16 cellular contexts compared by ENCODE assay signal in genomic region chr3:134663646-134664456, GRCh38. TPM values are rescaled to one million over a fixed set of nuclear protein-coding genes. Genes with fewer than 3 reads are reported as not detected.
A peak's percentile ranks its signal among the peaks of the same experiment; 100 is the strongest.
DNase-seq lines count a peak whose midpoint lies in the region; ATAC-seq and TF ChIP-seq lines count a peak whose summit lies in the region.
"Had no signal": no experiment of that assay in that cellular context is flagged by ENCODE, and none has a peak within 500 bp of the region (broad histone marks: within the 10 kb centered on the region; RNA-seq: fewer than 3 reads in every experiment).

No MANE protein-coding gene starts in this region.

- H3K4me1 Mint-ChIP-seq in natural killer cell = no peaks in the 10 kb centered on the region

- peaks cover 0 to 6% of the 10 kb centered on the region in 2 donors for H3K27me3 Mint-ChIP-seq in natural killer cell (ENCODE audit: low read depth in 2 of 2)

- H3K9me3 ChIP-seq in spleen = peaks cover 0 to 6% (median 0%) of the 10 kb centered on the region in 8 donors

- WGBS in spleen, 5 donors = 78 to 91% (median 83%) methylated on average over 5 to 8 of the region's 8 CpGs

- peaks cover 0 to 5% (median 0%) of the 10 kb centered on the region in 7 donors for H3K27me3 ChIP-seq in spleen (replicated peaks in 1 of 7)

- TF ChIP-seq POLR2A in spleen (IDR thresholded peaks at IDR 0.05) = no peak

- no peak for ATAC-seq in natural killer cell

- H3K4me3 ChIP-seq in spleen = no peak overlapping the region

- no peak for TF ChIP-seq CTCF in natural killer cell (IDR thresholded peaks at IDR 0.05)
- no peak for TF ChIP-seq CTCF in spleen (IDR thresholded peaks at IDR 0.05 in 8 of 11, conservative IDR thresholded peaks at IDR 0.05 in 3 of 11)

- H3K4me3 Mint-ChIP-seq in natural killer cell = no peak overlapping the region

- DNase-seq in AG08395 (ENCODE audit: low spot score) (peak; percentile 46), HT1080 (ENCODE audit: low read depth) (peak; percentile 60), cerebellar nuclear complex (lab: John Stamatoyannopoulos, UW) (peak; percentile 74 to 77), medulla oblongata (ENCODE audit: extremely low spot score) (peak; percentile 46), natural killer cell (no peak), spleen (no peak), 8988T (no peak), SHP77 (lab: John Stamatoyannopoulos, UW) (no peak)
- DNase-seq: activated naive CD4-positive, alpha-beta T cell treated with Interleukin-2 at 50 U/mL for 16 hours; COR-L47; GOT3; hypothalamus; NCI-H1436; stimulated activated naive CD4-positive, alpha-beta T cell had no signal

- H3K27ac ChIP-seq in spleen = no peak overlapping the region

- intact Hi-C loops in natural killer cell (cut with micrococcal nuclease) = no loop called here
- intact Hi-C loops in spleen (cut with DNase I; ENCODE audit: low total_unique reads) = no loop called here

- H3K4me1 ChIP-seq in spleen = no peaks in the 10 kb centered on the region

- H3K27ac Mint-ChIP-seq in natural killer cell = no peak overlapping the region

- no peaks in the 10 kb centered on the region for H3K36me3 ChIP-seq in spleen

- H3K36me3 Mint-ChIP-seq in natural killer cell = no peaks in the 10 kb centered on the region

- H3K9me3 Mint-ChIP-seq in natural killer cell = peaks cover 2 to 4% of the 10 kb centered on the region in 2 donors

RNA-seq across cellular contexts. Expression of gene KY, which starts 13.0 kb away (rescaled TPM):
- not detected in 2 replicates for total RNA-seq in HT1080 (2014; rRNA removed; shearing (Covaris generic))
- not detected in 2 replicates for polyA plus RNA-seq in HT1080 (2015; cell fraction: cytosol; rRNA removed)
- not detected in 2 replicates for polyA plus RNA-seq in HT1080 (2015; cell fraction: nucleus; rRNA removed)
- total RNA-seq in natural killer cell = under 1 TPM in 1 of 3 donors, not detected in 2; 0.15 TPM
- under 1 TPM in 1 of 7 donors, not detected in 6; 0.17 TPM for total RNA-seq in spleen
- polyA plus RNA-seq in spleen = not detected
- total RNA-seq: OCI-LY7 had no signal
- polyA plus RNA-seq: liver had no signal

Comparison
In these comparisons a context has a peak if more than half of its experiments do, and no peak if none do; other contexts are left out.
1. DNase-seq: peak in AG08395 (single experiment), HT1080 (single experiment), cerebellar nuclear complex (2 of 2) and medulla oblongata (single experiment); none in natural killer cell (single experiment), spleen (single experiment), 8988T (single experiment) and SHP77 (0 of 2).